Comparison of ENCODE assay signal across 11 cellular contexts in the genomic region with DNA sequence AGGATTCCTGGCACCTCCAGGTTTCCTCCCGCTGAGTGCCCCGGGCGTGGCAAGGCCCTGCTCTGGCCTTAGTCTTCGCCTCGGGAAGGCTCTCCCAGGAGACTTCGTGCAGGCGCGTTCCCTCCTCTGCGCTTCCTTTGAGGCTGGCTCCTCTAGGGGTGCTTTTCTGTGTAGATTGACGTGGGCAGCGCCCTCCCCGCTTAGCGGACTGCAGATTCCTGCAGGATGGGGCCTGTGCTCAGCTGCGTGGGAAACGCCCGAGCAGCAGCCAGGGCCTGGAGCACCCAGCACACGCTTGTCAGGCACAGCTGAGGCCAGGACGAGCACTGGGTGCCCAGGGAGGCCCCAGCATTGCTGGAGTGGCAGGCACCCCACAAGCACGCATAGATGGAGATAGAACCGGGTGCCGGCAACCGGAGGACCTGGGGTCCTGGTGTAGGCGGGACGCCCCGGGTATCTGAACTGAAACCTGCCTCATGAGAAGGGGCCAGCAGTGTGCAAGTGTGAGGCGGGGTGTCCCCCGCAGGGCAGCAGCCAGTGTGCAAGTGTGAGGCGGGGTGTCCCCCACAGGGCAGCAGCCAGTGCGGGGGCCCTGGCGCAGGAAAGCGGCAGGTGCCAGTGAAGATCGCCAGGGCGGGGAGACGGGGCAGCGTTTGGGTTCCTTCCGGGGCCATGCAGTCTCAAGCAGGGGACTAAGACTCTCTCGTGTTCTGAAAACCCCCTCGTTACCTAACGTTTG.
"Had no signal": no experiment of that assay in that cellular context is flagged by ENCODE, and none has a peak within 500 bp of the region (broad histone marks: within the 10 kb centered on the region; RNA-seq: fewer than 3 reads in every experiment).

No MANE protein-coding gene starts in this region.

- DNase-seq: activated CD4-positive, alpha-beta memory T cell treated with anti-CD3 and anti-CD28 coated beads, Interleukin-2, amount 10 ng/mL, durations not matched to agents 7 days and 5 days; activated naive CD4-positive, alpha-beta T cell treated with anti-CD3 and anti-CD28 coated beads, Interleukin-2, amount 10 ng/mL, durations not matched to agents 7 days and 5 days; activated T-cell treated with anti-CD3 and anti-CD28 coated beads, Interleukin-2, amount 50 U/mL, for 24 hours; erythroblast; hippocampal formation; kidney glomerular epithelial cell; nephron progenitor cell; stimulated activated CD4-positive, alpha-beta T cell treated with anti-CD3 and anti-CD28 coated beads, Interleukin-1b, Interleukin-23, amount 100 ng/mL, for 48 hours; T-helper 17 cell; thyroid gland; WERI-Rb-1 had no signal

- H3K27me3 ChIP-seq: thyroid gland had no signal

- H3K27ac ChIP-seq: thyroid gland, WERI-Rb-1 had no signal

- H3K9me3 Mint-ChIP-seq: activated CD4-positive, alpha-beta memory T cell treated with anti-CD3 and anti-CD28 coated beads, Interleukin-2, amount 10 ng/mL, durations not matched to agents 7 days and 5 days; activated T-cell treated with anti-CD3 and anti-CD28 coated beads, Interleukin-2, amount 50 U/mL, for 24 hours had no signal

- H3K9me3 ChIP-seq: thyroid gland had no signal

- H3K4me3 Mint-ChIP-seq: activated CD4-positive, alpha-beta memory T cell treated with anti-CD3 and anti-CD28 coated beads, Interleukin-2, amount 10 ng/mL, durations not matched to agents 7 days and 5 days; activated T-cell treated with anti-CD3 and anti-CD28 coated beads, Interleukin-2, amount 50 U/mL, for 24 hours; T-helper 17 cell had no signal

- H3K4me3 ChIP-seq: thyroid gland had no signal

- H3K27ac Mint-ChIP-seq: activated CD4-positive, alpha-beta memory T cell treated with anti-CD3 and anti-CD28 coated beads, Interleukin-2, amount 10 ng/mL, durations not matched to agents 7 days and 5 days; activated naive CD4-positive, alpha-beta T cell treated with anti-CD3 and anti-CD28 coated beads, Interleukin-2, amount 10 ng/mL, durations not matched to agents 7 days and 5 days; activated T-cell treated with anti-CD3 and anti-CD28 coated beads, Interleukin-2, amount 50 U/mL, for 24 hours; nephron progenitor cell; T-helper 17 cell had no signal

- ATAC-seq: T-helper 17 cell had no signal
